In genomic region chr7:96314402-96315108, GRCh38 we compare ENCODE assay signal across 13 cellular contexts. TPM values are rescaled to one million over a fixed set of nuclear protein-coding genes. Genes with fewer than 3 reads are reported as not detected.
A peak's percentile ranks its signal among the peaks of the same experiment; 100 is the strongest.
DNase-seq lines count a peak whose midpoint lies in the region; ATAC-seq and TF ChIP-seq lines count a peak whose summit lies in the region.
"Had no signal": no experiment of that assay in that cellular context is flagged by ENCODE, and none has a peak within 500 bp of the region (broad histone marks: within the 10 kb centered on the region; RNA-seq: fewer than 3 reads in every experiment).

No MANE protein-coding gene starts in this region.

- H3K27ac ChIP-seq in GM23248 (no peak overlapping the region), PC-3 (ENCODE audit: low read length) (no peak overlapping the region), heart left ventricle (no peak overlapping the region)
- H3K27ac ChIP-seq: C4-2B had no signal

- 93 to 98% methylated on average over 4 of the region's 4 CpGs for WGBS in GM23248 (ENCODE audit: low coverage in 1 of 2, low lambda C conversion rate in 2 of 2, missing lambda C conversion rate in 2 of 2), 2 experiments
- WGBS in heart left ventricle, 4 donors = 88 to 94% (median 93%) methylated on average over 4 of the region's 4 CpGs

- H3K79me2 ChIP-seq in GM23248 (ENCODE audit: insufficient read depth) = peaks cover 31% of the 10 kb centered on the region
- peaks cover 95% of the 10 kb centered on the region for H3K79me2 ChIP-seq in PC-3 (ENCODE audit: low read length)

- H3F3A ChIP-seq in GM23248 (ENCODE audit: insufficient read depth) = no peaks in the 10 kb centered on the region
- no peaks in the 10 kb centered on the region for H3F3A ChIP-seq in PC-3 (ENCODE audit: low read length, unreplicated experiment)

- H3K4me1 ChIP-seq in GM23248 (ENCODE audit: insufficient read depth) (no peaks in the 10 kb centered on the region), PC-3 (ENCODE audit: insufficient read depth, low read length) (0 out of 2 replicates have a peak, but pooled peaks cover 3% of the 10 kb centered on the region), heart left ventricle (peaks cover 3 to 79% (median 53%) of the 10 kb centered on the region in 12 donors)

- H3K9me3 ChIP-seq in GM23248 (ENCODE audit: low read depth) (no peaks in the 10 kb centered on the region), PC-3 (ENCODE audit: low read length) (no peaks in the 10 kb centered on the region), heart left ventricle (no peaks in the 10 kb centered on the region)

- H3K36me3 ChIP-seq in GM23248 (ENCODE audit: low read depth) (no peaks in the 10 kb centered on the region), PC-3 (ENCODE audit: low read depth, low read length) (no peaks in the 10 kb centered on the region; the same call in 1 of the 2 replicates), heart left ventricle (peaks cover 0 to 7% (median 0%) of the 10 kb centered on the region in 9 donors)

- no peaks in the 10 kb centered on the region for H3K9me2 ChIP-seq in GM23248 (ENCODE audit: insufficient read depth)
- no peaks in the 10 kb centered on the region for H3K9me2 ChIP-seq in PC-3 (replicated peaks; ENCODE audit: low read length)

- ATAC-seq in PC-3 = no peak
- peak; percentile 88 for ATAC-seq in esophagus mucosa
- no peak for ATAC-seq in heart left ventricle
- ATAC-seq in HG03095 (IDR thresholded peaks at IDR 0.05; ENCODE audit: unreplicated experiment) = no peak
- ATAC-seq: stimulated activated naive CD8-positive, alpha-beta T cell treated with anti-CD3 and anti-CD28 coated beads, Interleukin-15, amount 100 ng/mL, for 72 hours; T-helper 17 cell had no signal

- H2AFZ ChIP-seq in GM23248 = no peak overlapping the region
- no peak overlapping the region for H2AFZ ChIP-seq in PC-3 (ENCODE audit: low read length)

- no peak for TF ChIP-seq POLR2A in heart left ventricle (IDR thresholded peaks at IDR 0.05)

- no peak overlapping the region for H3K4me2 ChIP-seq in GM23248 (ENCODE audit: unreplicated experiment)
- H3K4me2 ChIP-seq in PC-3 (ENCODE audit: low read length) = no peak overlapping the region

- DNase-seq in GM23248 (peak; percentile 7), PC-3 (peak; percentile 21), pons (ENCODE audit: low spot score) (peak; percentile 17), NCI-H2107 treated with DMSO at 0.1 percent for 48 hours (lab: John Stamatoyannopoulos, UW; ENCODE audit: unreplicated experiment) (no peak), heart left ventricle (no peak), 8988T (no peak)
- DNase-seq: activated CD4-positive, alpha-beta T cell treated with anti-CD3 and anti-CD28 coated beads, Interleukin-2, amount 50 U/mL, for 4 hours; NCI-H2029; stimulated activated naive CD8-positive, alpha-beta T cell treated with anti-CD3 and anti-CD28 coated beads, Interleukin-15, amount 100 ng/mL, for 72 hours; T-helper 17 cell had no signal

- CTCF ChIA-PET in PC-3 (lab: Charles Lee) = no interaction called here

- in situ Hi-C loops in GM23248 (cut with MboI) = no loop called here

- H3K27me3 ChIP-seq in GM23248 (replicated peaks; ENCODE audit: insufficient read depth) (no peaks in the 10 kb centered on the region), PC-3 (ENCODE audit: low read length) (no peaks in the 10 kb centered on the region), heart left ventricle (no peaks in the 10 kb centered on the region)

- H4K20me1 ChIP-seq in GM23248 (ENCODE audit: insufficient read depth) = no peaks in the 10 kb centered on the region
- peaks cover 5% of the 10 kb centered on the region; the same call in 1 of the 2 replicates for H4K20me1 ChIP-seq in PC-3 (ENCODE audit: low read length)

- H3K4me3 ChIP-seq in GM23248 (no peak overlapping the region), PC-3 (ENCODE audit: low read length) (no peak overlapping the region), heart left ventricle (no peak overlapping the region)

- BruUV-seq in PC-3 (replicated peaks; lab: Mats Ljungman, UMichigan) = no TSS peak

- intact Hi-C loops in PC-3 (cut with micrococcal nuclease) = no loop called here
- intact Hi-C loops in heart left ventricle (cut with DNase I) = loop anchor here in 2 of 10 donors (5.0 to 10.0 kb wide), 2 partner anchors 77 to 380 kb away; no protein-coding TSS in a partner anchor

- POLR2A ChIA-PET in PC-3 (lab: Charles Lee; ENCODE audit: unreplicated experiment) = no interaction called here

- no peak for TF ChIP-seq CTCF in PC-3 (conservative IDR thresholded peaks at IDR 0.05; ENCODE audit: low read depth, low read length)
- no peak for TF ChIP-seq CTCF in heart left ventricle (IDR thresholded peaks at IDR 0.05)

- no peak overlapping the region for H3K9ac ChIP-seq in GM23248
- H3K9ac ChIP-seq in PC-3 (ENCODE audit: low read length) = no peak overlapping the region

RNA-seq across cellular contexts. Expression of gene SLC25A13, which starts 7.3 kb away (rescaled TPM):
- total RNA-seq in GM23248 (2014; rRNA removed; shearing (Covaris generic)) = 9.7 and 19.1 TPM in 2 replicates
- polyA plus RNA-seq in GM23248 (2016; fragmentation: Nextera tagmentation; extraction: Ambion mirVana) (4.8 and 5.0 TPM in 2 replicates), heart left ventricle (10 to 100 TPM in 1 of 2 donors, 1 to 10 TPM in 1; 3.7 to 13.8 TPM)
- total RNA-seq in PC-3 (2014; rRNA removed) (14.6 and 19.5 TPM in 2 replicates), esophagus mucosa (12.0 TPM), heart left ventricle (10 to 100 TPM in 6 of 9 donors, 1 to 10 TPM in 3; 5.3 to 17.9 (median 11.4) TPM)

Comparison
In these comparisons a context has a peak if more than half of its experiments do, and no peak if none do; other contexts are left out.
1. DNase-seq: peak in GM23248 (single experiment), PC-3 (single experiment) and pons (single experiment); none in NCI-H2107 treated with DMSO at 0.1 percent for 48 hours (single experiment), heart left ventricle (0 of 5) and 8988T (single experiment).